ENCODE assay signal across 12 cellular contexts in genomic region chr7:99313204-99313573, GRCh38. TPM values are rescaled to one million over a fixed set of nuclear protein-coding genes. Genes with fewer than 3 reads are reported as not detected.
A peak's percentile ranks its signal among the peaks of the same experiment; 100 is the strongest.
DNase-seq lines count a peak whose midpoint lies in the region; ATAC-seq, FAIRE-seq and TF ChIP-seq lines count a peak whose summit lies in the region.
"Had no signal": no experiment of that assay in that cellular context is flagged by ENCODE, and none has a peak within 500 bp of the region (broad histone marks: within the 10 kb centered on the region; RNA-seq: fewer than 3 reads in every experiment).

No MANE protein-coding gene starts in this region.

- H3K27me3 Mint-ChIP-seq in activated CD8-positive, alpha-beta memory T cell treated with anti-CD3 and anti-CD28 coated beads, Interleukin-2, amount 10 ng/mL, durations not matched to agents 7 days and 5 days = peaks cover 17% of the 10 kb centered on the region
- H3K27me3 Mint-ChIP-seq in neural crest cell (ENCODE audit: low read depth) (no peaks in the 10 kb centered on the region), mesothelial cell of epicardium (ENCODE audit: low read depth) (no peaks in the 10 kb centered on the region)
- H3K27me3 Mint-ChIP-seq: progenitor cell of endocrine pancreas had no signal

- BruUV-seq in K562 (replicated peaks; lab: Mats Ljungman, UMichigan) = no TSS peak

- H3K9me3 ChIP-seq in HEK293 (ENCODE audit: control insufficient read depth, insufficient read depth, low read depth, low read length) (no peaks in the 10 kb centered on the region), K562 (replicated peaks; ENCODE audit: control insufficient read depth, insufficient read depth, low read depth, low read length) (no peaks in the 10 kb centered on the region; the same call in 1 of the 2 replicates)

- no peaks in the 10 kb centered on the region; the same call in 1 of the 2 replicates for H4K20me1 ChIP-seq in K562 (replicated peaks; ENCODE audit: control insufficient read depth, insufficient read depth, low read length)

- TF ChIP-seq CTCF in HEK293 (tag by site-specific recombination; IDR thresholded peaks at IDR 0.05) (no peak), K562 (IDR thresholded peaks at IDR 0.05 in 2 of 3, conservative IDR thresholded peaks at IDR 0.05 in 1 of 3; ENCODE audit: insufficient read depth in 2 of 3, low read depth in 1 of 3, low read length in 3 of 3) (no peak), neural crest cell (conservative IDR thresholded peaks at IDR 0.05) (peak; percentile 36), mesothelial cell of epicardium (IDR thresholded peaks at IDR 0.05; ENCODE audit: unreplicated experiment) (no peak)

- 0% methylated on average over 1 of the region's 1 CpG for WGBS in K562 (ENCODE audit: insufficient coverage, low coverage, missing lambda C conversion rate)

- H3K79me2 ChIP-seq in K562 (ENCODE audit: control insufficient read depth, insufficient read depth, low read length) = no peaks in the 10 kb centered on the region

- no peaks in the 10 kb centered on the region for H3K36me3 Mint-ChIP-seq in activated CD8-positive, alpha-beta memory T cell treated with anti-CD3 and anti-CD28 coated beads, Interleukin-2, amount 10 ng/mL, durations not matched to agents 7 days and 5 days
- H3K36me3 Mint-ChIP-seq in neural crest cell (ENCODE audit: low read depth) = peaks cover 4% of the 10 kb centered on the region
- peaks cover 4% of the 10 kb centered on the region for H3K36me3 Mint-ChIP-seq in mesothelial cell of epicardium

- no peak overlapping the region for H3K4me2 ChIP-seq in K562 (ENCODE audit: insufficient read depth, low read length)

- intact Hi-C loops in K562 (cut with micrococcal nuclease) = loop anchor here (1.0 kb wide), 2 partner anchors 39 to 273 kb away; no protein-coding TSS in a partner anchor

- H3K4me3 ChIP-seq in HEK293 (ENCODE audit: low read depth, low read length) = no peak overlapping the region
- no peak overlapping the region for H3K4me3 ChIP-seq in K562

- no peak for FAIRE-seq in K562 (lab: Jason Lieb, UNC)

- H3K36me3 ChIP-seq in HEK293 (ENCODE audit: control insufficient read depth in 2 of 2, insufficient read depth in 1 of 2, low read length in 2 of 2) (no peaks in the 10 kb centered on the region), K562 (ENCODE audit: control insufficient read depth, insufficient read depth, low read length) (no peaks in the 10 kb centered on the region)

- in situ Hi-C loops in K562 (cut with MboI) = no loop called here

- TF ChIP-seq POLR2A in K562 (conservative IDR thresholded peaks at IDR 0.05) = no peak

- TF ChIP-seq RAD21 in K562 (CRISPR knock-in tag; conservative IDR thresholded peaks at IDR 0.05 in 1 of 2, IDR thresholded peaks at IDR 0.05 in 1 of 2) = no peak

- H3K9me1 ChIP-seq in K562 (ENCODE audit: control insufficient read depth, insufficient read depth, low read length) = no peaks in the 10 kb centered on the region

- DNase-seq in activated CD8-positive, alpha-beta memory T cell treated with anti-CD3 and anti-CD28 coated beads, Interleukin-2, amount 10 ng/mL, durations not matched to agents 7 days and 5 days = no peak
- no peak for DNase-seq in activated CD8-positive, alpha-beta memory T cell treated with anti-CD3 and anti-CD28 coated beads for 24 hours
- DNase-seq in K562 (ENCODE audit: extremely low read depth in 1 of 4, low spot score in 3 of 4) = no peak
- no peak for DNase-seq in neural crest cell (ENCODE audit: low read depth, low spot score)
- no peak for DNase-seq in mesothelial cell of epicardium (ENCODE audit: low spot score in 2 of 2, unreplicated experiment in 2 of 2)
- no peak for DNase-seq in central memory CD4-positive, alpha-beta T cell
- DNase-seq in NCI-H446 treated with DMSO at 0.1 percent for 48 hours (lab: John Stamatoyannopoulos, UW) = no peak

- H3K27ac ChIP-seq in HEK293 (ENCODE audit: extremely low read depth, low read depth, low read length) (no peak overlapping the region), K562 (ENCODE audit: extremely low read depth, low read depth, low read length) (no peak overlapping the region)

- no peaks in the 10 kb centered on the region for H3K9me3 Mint-ChIP-seq in activated CD8-positive, alpha-beta memory T cell treated with anti-CD3 and anti-CD28 coated beads, Interleukin-2, amount 10 ng/mL, durations not matched to agents 7 days and 5 days (ENCODE audit: low read depth)
- H3K9me3 Mint-ChIP-seq in neural crest cell (no peaks in the 10 kb centered on the region), mesothelial cell of epicardium (peaks cover 18% of the 10 kb centered on the region)

- peaks cover 22 to 31% of the 10 kb centered on the region in 2 experiments for H3K27me3 ChIP-seq in K562 (ENCODE audit: control insufficient read depth in 2 of 2, insufficient read depth in 2 of 2, low read length in 2 of 2)

- H3K4me1 ChIP-seq in HEK293 (ENCODE audit: control insufficient read depth, insufficient read depth, low read length) = no peaks in the 10 kb centered on the region
- H3K4me1 ChIP-seq in K562 (replicated peaks in 1 of 2; ENCODE audit: control insufficient read depth in 2 of 2, insufficient read depth in 2 of 2, low read length in 2 of 2) = no peaks in the 10 kb centered on the region; a peak in 1 of 5 replicates

- peak overlapping the region; percentile 15 for H3K27ac Mint-ChIP-seq in activated CD8-positive, alpha-beta memory T cell treated with anti-CD3 and anti-CD28 coated beads, Interleukin-2, amount 10 ng/mL, durations not matched to agents 7 days and 5 days
- no peak overlapping the region for H3K27ac Mint-ChIP-seq in neural crest cell (ENCODE audit: unreplicated experiment)
- no peak overlapping the region for H3K27ac Mint-ChIP-seq in mesothelial cell of epicardium
- H3K27ac Mint-ChIP-seq: progenitor cell of endocrine pancreas had no signal

- POLR2A ChIA-PET in HEK293 (lab: Yijun Ruan, JAX) = interaction anchor here (0.6 kb wide), 1 partner anchor 864 kb away, joined by 6 read pairs; the partner anchor contains the start of gene GPC2
- POLR2A ChIA-PET in K562 (lab: Yijun Ruan, JAX) = no interaction called here

- no peak overlapping the region for H2AFZ ChIP-seq in K562 (ENCODE audit: low read depth, low read length)

- CTCF ChIA-PET in activated CD8-positive, alpha-beta memory T cell treated with anti-CD3 and anti-CD28 coated beads, Interleukin-2, amount 10 ng/mL, durations not matched to agents 7 days and 5 days (lab: Charles Lee) = interaction anchor here (0.8 to 3.6 kb wide), 19 partner anchors 8 to 403 kb away, joined by 3 to 29 read pairs (median 3); partner anchors contain the start of genes ARPC1A and SMURF1
- CTCF ChIA-PET in HEK293 (lab: Yijun Ruan, JAX) = interaction anchor here (0.6 to 2.9 kb wide), 22 partner anchors 8 to 401 kb away, joined by 3 to 12 read pairs (median 4); no protein-coding TSS in a partner anchor
- CTCF ChIA-PET in K562 (lab: Yijun Ruan, JAX; ENCODE audit: low intra/inter-chr PET ratio) = interaction anchor here (0.7 to 4.5 kb wide), 3 partner anchors 37 to 272 kb away, joined by 3 to 56 read pairs (median 5); no protein-coding TSS in a partner anchor

- peak; percentile 54 for ATAC-seq in activated CD8-positive, alpha-beta memory T cell treated with anti-CD3 and anti-CD28 coated beads, Interleukin-2, amount 10 ng/mL, durations not matched to agents 7 days and 5 days
- ATAC-seq in K562 = no peak

- H3K4me1 Mint-ChIP-seq in activated CD8-positive, alpha-beta memory T cell treated with anti-CD3 and anti-CD28 coated beads, Interleukin-2, amount 10 ng/mL, durations not matched to agents 7 days and 5 days = peaks cover 27% of the 10 kb centered on the region
- no peaks in the 10 kb centered on the region for H3K4me1 Mint-ChIP-seq in neural crest cell
- no peaks in the 10 kb centered on the region for H3K4me1 Mint-ChIP-seq in mesothelial cell of epicardium

- peak overlapping the region; percentile 41 for H3K4me3 Mint-ChIP-seq in activated CD8-positive, alpha-beta memory T cell treated with anti-CD3 and anti-CD28 coated beads, Interleukin-2, amount 10 ng/mL, durations not matched to agents 7 days and 5 days
- H3K4me3 Mint-ChIP-seq in neural crest cell (no peak overlapping the region), mesothelial cell of epicardium (no peak overlapping the region)

- no peak overlapping the region for H3K9ac ChIP-seq in K562 (ENCODE audit: insufficient read depth in 1 of 2, low read depth in 2 of 2, low read length in 2 of 2)

- no peak for TF ChIP-seq EP300 in K562 (IDR thresholded peaks at IDR 0.05; ENCODE audit: low read length)

RNA-seq across cellular contexts. Expression of gene ARPC1A, which starts 12.5 kb away (rescaled TPM):
- total RNA-seq in activated CD8-positive, alpha-beta memory T cell treated with anti-CD3 and anti-CD28 coated beads, Interleukin-2, amount 10 ng/mL, durations not matched to agents 7 days and 5 days = 10 to 100 TPM; 53.2 to 56.3 TPM
- 32.7 and 51.7 TPM in 2 replicates for total RNA-seq in K562 (2011; cell fraction: chromatin; rRNA removed; ENCODE audit: low replicate concordance)
- 40.7 and 42.2 TPM in 2 replicates for total RNA-seq in K562 (2011; cell fraction: nucleolus; rRNA removed)
- total RNA-seq in K562 (2011; cell fraction: nucleoplasm; rRNA removed) = 40.5 and 61.6 TPM in 2 replicates
- 55.6 and 87.2 TPM in 2 replicates for total RNA-seq in K562 (2014; rRNA removed)
- total RNA-seq in K562 (2014; rRNA removed; fragmentation: Illumina TruSeq; extraction: Trizol) = 75.4 and 83.0 TPM in 2 replicates
- total RNA-seq in K562 (2015; rRNA removed; fragmentation: Illumina TruSeq; extraction: Trizol) = 78.7 and 86.1 TPM in 2 replicates
- total RNA-seq in K562 (2021) = 120 and 121 TPM in 2 replicates
- 39.5 and 41.9 TPM in 2 replicates for polyA plus RNA-seq in K562 (2011; rRNA removed)
- 61.5 and 87.8 TPM in 2 replicates for polyA plus RNA-seq in K562 (2011; cell fraction: cytosol; rRNA removed)
- 44.9 and 61.3 TPM in 2 replicates for polyA plus RNA-seq in K562 (2011; cell fraction: nucleus; rRNA removed)
- polyA plus RNA-seq in K562 (2012) = 108 and 132 TPM in 2 replicates
- 96.4 and 107 TPM in 2 replicates for polyA plus RNA-seq in K562 (2014; fragmentation: Illumina TruSeq; extraction: Trizol)
- 100 to 1,000 TPM; 130 to 151 TPM for polyA plus RNA-seq in K562 (2014; fragmentation: Nextera tagmentation; extraction: Ambion mirVana)
- polyA plus RNA-seq in K562 (2014; rRNA removed) = 74.6 and 75.7 TPM in 2 replicates
- polyA minus RNA-seq in K562 (2011; rRNA and poly(A)+ RNA removed) = 42.0 and 57.7 TPM in 2 replicates
- polyA minus RNA-seq in K562 (2011; cell fraction: cytosol; rRNA and poly(A)+ RNA removed) = 31.2 and 36.7 TPM in 2 replicates
- 20.7 and 21.9 TPM in 2 replicates for polyA minus RNA-seq in K562 (2011; cell fraction: nucleus; rRNA and poly(A)+ RNA removed)
- total RNA-seq in neural crest cell = 214 and 216 TPM in 2 replicates
- 97.1 to 102 TPM (median 99.3 TPM) in 3 replicates for total RNA-seq in mesothelial cell of epicardium

RNA-seq across cellular contexts. Expression of gene MYH16, which starts 40.5 kb away (rescaled TPM):
- total RNA-seq in activated CD8-positive, alpha-beta memory T cell treated with anti-CD3 and anti-CD28 coated beads, Interleukin-2, amount 10 ng/mL, durations not matched to agents 7 days and 5 days = not detected
- not detected in 2 replicates for total RNA-seq in K562 (2011; cell fraction: chromatin; rRNA removed; ENCODE audit: low replicate concordance)
- not detected in 2 replicates for total RNA-seq in K562 (2011; cell fraction: nucleolus; rRNA removed)
- not detected in 2 replicates for total RNA-seq in K562 (2011; cell fraction: nucleoplasm; rRNA removed)
- total RNA-seq in K562 (2014; rRNA removed) (not detected in 2 replicates), K562 (2014; rRNA removed; fragmentation: Illumina TruSeq; extraction: Trizol) (not detected in 2 replicates), K562 (2015; rRNA removed; fragmentation: Illumina TruSeq; extraction: Trizol) (not detected in 2 replicates), K562 (2021) (not detected in 2 replicates), neural crest cell (not detected in 2 replicates), mesothelial cell of epicardium (0.09 TPM in 1 of 3 replicates, not detected in the others)
- polyA plus RNA-seq in K562 (2011; rRNA removed) (not detected in 2 replicates), K562 (2014; fragmentation: Illumina TruSeq; extraction: Trizol) (not detected in 2 replicates), K562 (2014; fragmentation: Nextera tagmentation; extraction: Ambion mirVana) (not detected), K562 (2014; rRNA removed) (0.09 and 0.23 TPM in 2 replicates)
- polyA plus RNA-seq in K562 (2011; cell fraction: cytosol; rRNA removed) = 0.01 TPM in 1 of 2 replicates, not detected in the other
- 0.27 TPM in 1 of 2 replicates, not detected in the other for polyA plus RNA-seq in K562 (2011; cell fraction: nucleus; rRNA removed)
- polyA plus RNA-seq in K562 (2012) = 0.12 TPM in 1 of 2 replicates, not detected in the other
- polyA minus RNA-seq in K562 (2011; rRNA and poly(A)+ RNA removed) = not detected in 2 replicates
- not detected in 2 replicates for polyA minus RNA-seq in K562 (2011; cell fraction: cytosol; rRNA and poly(A)+ RNA removed)
- not detected in 2 replicates for polyA minus RNA-seq in K562 (2011; cell fraction: nucleus; rRNA and poly(A)+ RNA removed)
- total RNA-seq: dermis blood vessel endothelial cell, H1, mesenteric fat pad, progenitor cell of endocrine pancreas had no signal
- polyA plus RNA-seq: H1 had no signal
